In the genomic region with DNA sequence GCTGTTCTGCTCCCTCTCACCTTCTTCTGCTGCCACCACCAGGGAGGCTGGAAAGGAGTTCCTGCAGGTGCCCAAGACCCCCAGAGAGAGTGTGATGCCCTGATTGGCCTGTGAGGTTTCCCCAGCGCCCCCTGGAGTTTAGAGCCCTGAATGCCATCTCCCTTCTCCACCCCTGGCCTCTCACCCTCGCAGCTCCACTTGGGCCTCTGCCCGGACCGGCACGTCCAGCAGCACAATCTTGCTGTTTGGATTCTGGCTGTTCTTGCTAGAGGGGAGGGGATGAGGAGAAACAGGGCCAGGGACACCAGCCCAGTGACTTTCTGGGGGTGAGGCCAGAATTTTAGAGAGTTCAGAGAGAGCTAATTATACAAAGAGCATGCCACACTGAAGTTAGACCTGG, we compare ENCODE assay signal across 9 cellular contexts. TPM values are rescaled to one million over a fixed set of nuclear protein-coding genes. Genes with fewer than 3 reads are reported as not detected.
DNase-seq lines count a peak whose midpoint lies in the region; ATAC-seq and TF ChIP-seq lines count a peak whose summit lies in the region.
"Had no signal": no experiment of that assay in that cellular context is flagged by ENCODE, and none has a peak within 500 bp of the region (broad histone marks: within the 10 kb centered on the region; RNA-seq: fewer than 3 reads in every experiment).

No MANE protein-coding gene starts in this region.

- no peaks in the 10 kb centered on the region; the same call in 2 of the 3 replicates for H3K9me3 Mint-ChIP-seq in GM23338
- no peaks in the 10 kb centered on the region for H3K9me3 Mint-ChIP-seq in activated naive CD8-positive, alpha-beta T cell treated with anti-CD3 and anti-CD28 coated beads, Interleukin-2, amount 50 U/mL, for 24 hours

- peaks cover 16% of the 10 kb centered on the region for H3K4me1 ChIP-seq in GM23338 (ENCODE audit: insufficient read depth)

- 0 out of 2 replicates have a peak, but pooled peaks cover 5% of the 10 kb centered on the region for H3K27me3 ChIP-seq in GM23338 (ENCODE audit: insufficient read depth)
- peaks cover 7% of the 10 kb centered on the region for H3K27me3 ChIP-seq in kidney epithelial cell (ENCODE audit: control insufficient read depth, insufficient read depth, low read length)

- peaks cover 3% of the 10 kb centered on the region; the same call in 1 of the 3 replicates for H3K36me3 Mint-ChIP-seq in GM23338 (ENCODE audit: low read depth)
- H3K36me3 Mint-ChIP-seq in activated naive CD8-positive, alpha-beta T cell treated with anti-CD3 and anti-CD28 coated beads, Interleukin-2, amount 50 U/mL, for 24 hours (ENCODE audit: low read depth): no peaks in the 10 kb centered on the region

- H3K27ac Mint-ChIP-seq in GM23338: no peak overlapping the region
- no peak overlapping the region for H3K27ac Mint-ChIP-seq in activated naive CD8-positive, alpha-beta T cell treated with anti-CD3 and anti-CD28 coated beads, Interleukin-2, amount 50 U/mL, for 24 hours

- TF ChIP-seq CTCF in AG10803 (conservative IDR thresholded peaks at IDR 0.05; ENCODE audit: low read length) (peak; percentile 40), GM23338 (conservative IDR thresholded peaks at IDR 0.05; ENCODE audit: low read depth in 2 of 2) (peak; percentile 75 to 77), kidney epithelial cell (IDR thresholded peaks at IDR 0.05; ENCODE audit: insufficient read depth, low read length, poor library complexity, severe bottlenecking) (peak; percentile 51)

- no peaks in the 10 kb centered on the region for H3K36me3 ChIP-seq in GM23338 (ENCODE audit: insufficient read depth)
- no peaks in the 10 kb centered on the region for H3K36me3 ChIP-seq in kidney epithelial cell (ENCODE audit: control insufficient read depth, insufficient read depth, low read length)

- H3K27me3 Mint-ChIP-seq in GM23338 (ENCODE audit: insufficient read depth, low read depth, poor library complexity): peaks cover 18% of the 10 kb centered on the region
- peaks cover 16% of the 10 kb centered on the region for H3K27me3 Mint-ChIP-seq in activated naive CD8-positive, alpha-beta T cell treated with anti-CD3 and anti-CD28 coated beads, Interleukin-2, amount 50 U/mL, for 24 hours

- peaks cover 22% of the 10 kb centered on the region for H3K4me1 Mint-ChIP-seq in GM23338
- H3K4me1 Mint-ChIP-seq in activated naive CD8-positive, alpha-beta T cell treated with anti-CD3 and anti-CD28 coated beads, Interleukin-2, amount 50 U/mL, for 24 hours: no peaks in the 10 kb centered on the region

- no peaks in the 10 kb centered on the region for H4K20me1 ChIP-seq in GM23338 (replicated peaks; ENCODE audit: insufficient read depth)

- DNase-seq in AG10803 (ENCODE audit: low read depth): no peak
- peak; percentile 86 for DNase-seq in GM23338 (ENCODE audit: low spot score)
- peak; percentile 44 for DNase-seq in activated naive CD8-positive, alpha-beta T cell treated with anti-CD3 and anti-CD28 coated beads, Interleukin-2, amount 50 U/mL, for 24 hours
- no peak for DNase-seq in kidney epithelial cell (ENCODE audit: low read depth)
- no peak for DNase-seq in amniotic stem cell (lab: John Stamatoyannopoulos, UW)
- DNase-seq in NOMO-1 (lab: John Stamatoyannopoulos, UW; ENCODE audit: unreplicated experiment in 2 of 2): no peak
- DNase-seq: stimulated activated CD4-positive, alpha-beta T cell treated with anti-CD3 and anti-CD28 coated beads, Interleukin-1b, Interleukin-23, amount 100 ng/mL, for 48 hours had no signal

- no peak overlapping the region for H3K4me3 Mint-ChIP-seq in GM23338
- no peak overlapping the region for H3K4me3 Mint-ChIP-seq in activated naive CD8-positive, alpha-beta T cell treated with anti-CD3 and anti-CD28 coated beads, Interleukin-2, amount 50 U/mL, for 24 hours

- no peak overlapping the region for H3K27ac ChIP-seq in GM23338 (ENCODE audit: low read depth)

- no peaks in the 10 kb centered on the region for H3K79me2 ChIP-seq in GM23338 (replicated peaks; ENCODE audit: insufficient read depth)

- H2AFZ ChIP-seq in GM23338: no peak overlapping the region

- H3F3A ChIP-seq in GM23338 (replicated peaks; ENCODE audit: low read depth): peaks cover 8% of the 10 kb centered on the region

- H3K4me2 ChIP-seq in GM23338: peak overlapping the region; percentile 80; the same call in 1 of the 2 replicates

- peak; percentile 67 for ATAC-seq in GM23338
- ATAC-seq in activated naive CD8-positive, alpha-beta T cell treated with anti-CD3 and anti-CD28 coated beads, Interleukin-2, amount 50 U/mL, for 24 hours: no peak
- ATAC-seq in HG02970 (IDR thresholded peaks at IDR 0.05; ENCODE audit: low FRiP score, unreplicated experiment): no peak
- ATAC-seq in HG02840 (IDR thresholded peaks at IDR 0.05; ENCODE audit: low FRiP score, unreplicated experiment): no peak

- no peaks in the 10 kb centered on the region for H3K9me2 ChIP-seq in GM23338 (ENCODE audit: insufficient read depth)

- H3K4me3 ChIP-seq in AG10803 (ENCODE audit: low read length): no peak overlapping the region
- peak overlapping the region; percentile 49; the same call in 1 of the 2 replicates for H3K4me3 ChIP-seq in GM23338
- H3K4me3 ChIP-seq in kidney epithelial cell (ENCODE audit: low read depth, low read length): no peak overlapping the region

TF ChIP-seq in GM23338, 12 proteins besides CTCF, POLR2A, EP300 and RAD21 (continues in another document):
- TF ChIP-seq ZNF462 (CRISPR knock-in tag; IDR thresholded peaks at IDR 0.05): no peak
- TF ChIP-seq POLR2AphosphoS5 (IDR thresholded peaks at IDR 0.05; ENCODE audit: low read depth): no peak
- TF ChIP-seq STAT1 (IDR thresholded peaks at IDR 0.05; ENCODE audit: unreplicated experiment): no peak

RNA-seq across cellular contexts. Expression of gene FAM171A2, which starts 12.5 kb away (rescaled TPM):
- 26.6 and 35.4 TPM in 2 replicates for total RNA-seq in GM23338 (2014; rRNA removed; shearing (Covaris generic))
- 3.9 and 4.1 TPM in 2 replicates for polyA plus RNA-seq in GM23338 (2016; fragmentation: Nextera tagmentation; extraction: Ambion mirVana)
- total RNA-seq in kidney epithelial cell: 12.6 and 16.3 TPM in 2 replicates

RNA-seq across cellular contexts. Expression of gene ITGA2B, which starts 13.3 kb away (rescaled TPM):
- 9.6 and 13.3 TPM in 2 replicates for total RNA-seq in GM23338 (2014; rRNA removed; shearing (Covaris generic))
- 7.8 and 13.9 TPM in 2 replicates for polyA plus RNA-seq in GM23338 (2016; fragmentation: Nextera tagmentation; extraction: Ambion mirVana)
- 0.04 and 0.14 TPM in 2 replicates for total RNA-seq in kidney epithelial cell

RNA-seq across cellular contexts. Expression of gene GRN, which starts 31.0 kb away (rescaled TPM):
- total RNA-seq in GM23338 (2014; rRNA removed; shearing (Covaris generic)): 193 and 216 TPM in 2 replicates
- polyA plus RNA-seq in GM23338 (2016; fragmentation: Nextera tagmentation; extraction: Ambion mirVana): 101 and 122 TPM in 2 replicates
- total RNA-seq in kidney epithelial cell: 521 and 704 TPM in 2 replicates

RNA-seq across cellular contexts. Expression of gene SLC25A39, which starts 51.5 kb away (rescaled TPM):
- total RNA-seq in GM23338 (2014; rRNA removed; shearing (Covaris generic)): 157 and 184 TPM in 2 replicates
- 202 and 215 TPM in 2 replicates for polyA plus RNA-seq in GM23338 (2016; fragmentation: Nextera tagmentation; extraction: Ambion mirVana)
- total RNA-seq in kidney epithelial cell: 145 and 146 TPM in 2 replicates

Comparison
In these comparisons a context has a peak if more than half of its experiments do, and no peak if none do; other contexts are left out.
1. DNase-seq: peak in GM23338 (single experiment) and activated naive CD8-positive, alpha-beta T cell treated with anti-CD3 and anti-CD28 coated beads, Interleukin-2, amount 50 U/mL, for 24 hours (single experiment); none in AG10803 (single experiment), kidney epithelial cell (single experiment), amniotic stem cell (single experiment) and NOMO-1 (0 of 2).
2. Peak in every context shown above with its lines, with median percentiles within 50 percentile points of each other: CTCF ChIP-seq.